Comparison of ENCODE assay signal across 17 cellular contexts in genomic region chr5:6831678-6832077, GRCh38.
DNase-seq lines count a peak whose midpoint lies in the region; ATAC-seq and TF ChIP-seq lines count a peak whose summit lies in the region.
"Had no signal": no experiment of that assay in that cellular context is flagged by ENCODE, and none has a peak within 500 bp of the region (broad histone marks: within the 10 kb centered on the region; RNA-seq: fewer than 3 reads in every experiment).

No MANE protein-coding gene starts in this region.

- H3K27me3 ChIP-seq in Loucy (ENCODE audit: insufficient read depth, low read length, poor library complexity, severe bottlenecking) (no peaks in the 10 kb centered on the region), endodermal cell (ENCODE audit: control insufficient read depth, insufficient read depth, low read length, poor library complexity, severe bottlenecking) (no peaks in the 10 kb centered on the region)
- H3K27me3 ChIP-seq: SJSA1 had no signal

- no peaks in the 10 kb centered on the region for H3K79me2 ChIP-seq in Loucy (ENCODE audit: insufficient read depth, low read length)

- POLR2A ChIA-PET in activated CD8-positive, alpha-beta T cell treated with anti-CD3 and anti-CD28 coated beads, Interleukin-2, amount 10 ng/mL, durations not matched to agents 7 days and 5 days (lab: Charles Lee) = no interaction called here
- POLR2A ChIA-PET in activated CD8-positive, alpha-beta T cell treated with anti-CD3 and anti-CD28 coated beads for 36 hours (lab: Charles Lee) = no interaction called here

- H3K4me1 Mint-ChIP-seq in activated CD8-positive, alpha-beta T cell treated with anti-CD3 and anti-CD28 coated beads, Interleukin-2, amount 10 ng/mL, durations not matched to agents 7 days and 5 days (ENCODE audit: low read depth) = peaks cover 73% of the 10 kb centered on the region
- H3K4me1 Mint-ChIP-seq in activated CD8-positive, alpha-beta T cell treated with anti-CD3 and anti-CD28 coated beads for 36 hours (ENCODE audit: low read depth) = peaks cover 40% of the 10 kb centered on the region
- H3K4me1 Mint-ChIP-seq in endodermal cell (no peaks in the 10 kb centered on the region), type B pancreatic cell (ENCODE audit: unreplicated experiment) (peaks cover 8% of the 10 kb centered on the region)

- H2AFZ ChIP-seq in Loucy (ENCODE audit: low read length) = no peak overlapping the region

- no peaks in the 10 kb centered on the region for H3K27me3 Mint-ChIP-seq in activated CD8-positive, alpha-beta T cell treated with anti-CD3 and anti-CD28 coated beads, Interleukin-2, amount 10 ng/mL, durations not matched to agents 7 days and 5 days (ENCODE audit: low read depth)
- H3K27me3 Mint-ChIP-seq in activated CD8-positive, alpha-beta T cell treated with anti-CD3 and anti-CD28 coated beads for 36 hours = peaks cover 3% of the 10 kb centered on the region
- H3K27me3 Mint-ChIP-seq in endodermal cell (ENCODE audit: insufficient read depth) (peaks cover 2% of the 10 kb centered on the region), type B pancreatic cell (peaks cover 7% of the 10 kb centered on the region)
- H3K27me3 Mint-ChIP-seq: CD4-positive, alpha-beta memory T cell had no signal

- H4K20me1 ChIP-seq in Loucy (ENCODE audit: insufficient read depth, low read length, poor library complexity, severe bottlenecking) = no peaks in the 10 kb centered on the region

- H3K9me3 ChIP-seq in Loucy (ENCODE audit: insufficient read depth, low read depth, low read length) (no peaks in the 10 kb centered on the region), endodermal cell (ENCODE audit: control insufficient read depth, low read length) (no peaks in the 10 kb centered on the region)
- H3K9me3 ChIP-seq: SJSA1 had no signal

- no peaks in the 10 kb centered on the region for H3K36me3 Mint-ChIP-seq in activated CD8-positive, alpha-beta T cell treated with anti-CD3 and anti-CD28 coated beads, Interleukin-2, amount 10 ng/mL, durations not matched to agents 7 days and 5 days (ENCODE audit: low read depth)
- H3K36me3 Mint-ChIP-seq in activated CD8-positive, alpha-beta T cell treated with anti-CD3 and anti-CD28 coated beads for 36 hours (ENCODE audit: low read depth) = no peaks in the 10 kb centered on the region
- H3K36me3 Mint-ChIP-seq in endodermal cell (ENCODE audit: low read depth) (no peaks in the 10 kb centered on the region), type B pancreatic cell (no peaks in the 10 kb centered on the region)

- no peak overlapping the region for H3K27ac Mint-ChIP-seq in activated CD8-positive, alpha-beta T cell treated with anti-CD3 and anti-CD28 coated beads, Interleukin-2, amount 10 ng/mL, durations not matched to agents 7 days and 5 days
- H3K27ac Mint-ChIP-seq in activated CD8-positive, alpha-beta T cell treated with anti-CD3 and anti-CD28 coated beads for 36 hours = no peak overlapping the region
- H3K27ac Mint-ChIP-seq in endodermal cell (no peak overlapping the region), type B pancreatic cell (no peak overlapping the region)
- H3K27ac Mint-ChIP-seq: B cell had no signal

- no peaks in the 10 kb centered on the region for H3K36me3 ChIP-seq in Loucy (ENCODE audit: insufficient read depth, low read length)
- H3K36me3 ChIP-seq in endodermal cell (ENCODE audit: control insufficient read depth, insufficient read depth, low read length) = no peaks in the 10 kb centered on the region
- H3K36me3 ChIP-seq: SJSA1 had no signal

- H3K9ac ChIP-seq in Loucy (ENCODE audit: low read depth, low read length, poor library complexity, severe bottlenecking) (no peak overlapping the region), endodermal cell (ENCODE audit: extremely low read depth, low read length, poor library complexity, severe bottlenecking) (no peak overlapping the region)

- no peak for TF ChIP-seq CTCF in activated CD8-positive, alpha-beta T cell treated with anti-CD3 and anti-CD28 coated beads for 36 hours (IDR thresholded peaks at IDR 0.05)
- TF ChIP-seq CTCF in Loucy (conservative IDR thresholded peaks at IDR 0.05; ENCODE audit: low read length) = peak; percentile 21; the same call in 1 of the 2 replicates
- peak; percentile 53 for TF ChIP-seq CTCF in endodermal cell (conservative IDR thresholded peaks at IDR 0.05)
- TF ChIP-seq CTCF in type B pancreatic cell (conservative IDR thresholded peaks at IDR 0.05) = no peak

- H3K4me3 Mint-ChIP-seq in activated CD8-positive, alpha-beta T cell treated with anti-CD3 and anti-CD28 coated beads, Interleukin-2, amount 10 ng/mL, durations not matched to agents 7 days and 5 days = peak overlapping the region; percentile 4
- no peak overlapping the region for H3K4me3 Mint-ChIP-seq in activated CD8-positive, alpha-beta T cell treated with anti-CD3 and anti-CD28 coated beads for 36 hours
- H3K4me3 Mint-ChIP-seq in endodermal cell (no peak overlapping the region), type B pancreatic cell (no peak overlapping the region)
- H3K4me3 Mint-ChIP-seq: B cell had no signal

- no peaks in the 10 kb centered on the region for H3K9me2 ChIP-seq in Loucy (replicated peaks; ENCODE audit: low read depth, low read length)

- WGBS in endodermal cell (ENCODE audit: insufficient coverage in 1 of 2, insufficient read length in 1 of 2), 2 experiments = 65 to 88% methylated on average over 2 of the region's 3 CpGs

- H3K27ac ChIP-seq in endodermal cell (ENCODE audit: low read depth, low read length) = no peak overlapping the region
- H3K27ac ChIP-seq: HL-60, RWPE1, SJSA1 had no signal

- H3K4me3 ChIP-seq in Loucy (ENCODE audit: low read length, poor library complexity, severe bottlenecking) = no peak overlapping the region
- H3K4me3 ChIP-seq in endodermal cell (ENCODE audit: low read length) = no peak overlapping the region
- H3K4me3 ChIP-seq: SJSA1 had no signal

- H3K4me2 ChIP-seq in Loucy (ENCODE audit: low read depth, low read length, poor library complexity, severe bottlenecking) = no peak overlapping the region

- CTCF ChIA-PET in activated CD8-positive, alpha-beta T cell treated with anti-CD3 and anti-CD28 coated beads, Interleukin-2, amount 10 ng/mL, durations not matched to agents 7 days and 5 days (lab: Charles Lee) = interaction anchor here (0.7 kb wide), 1 partner anchor 11 kb away, joined by 3 read pairs; no protein-coding TSS in a partner anchor
- CTCF ChIA-PET in activated CD8-positive, alpha-beta T cell treated with anti-CD3 and anti-CD28 coated beads for 36 hours (lab: Charles Lee) = interaction anchor here (1.5 kb wide), 1 partner anchor 11 kb away, joined by 6 read pairs; no protein-coding TSS in a partner anchor

- no peak for DNase-seq in activated CD8-positive, alpha-beta T cell treated with anti-CD3 and anti-CD28 coated beads, Interleukin-2, amount 10 ng/mL, durations not matched to agents 7 days and 5 days
- DNase-seq in activated CD8-positive, alpha-beta T cell treated with anti-CD3 and anti-CD28 coated beads for 36 hours = no peak
- DNase-seq in endodermal cell = no peak
- peak; percentile 15 for DNase-seq in type B pancreatic cell (ENCODE audit: extremely low spot score, unreplicated experiment)
- no peak for DNase-seq in NCI-H69 (lab: John Stamatoyannopoulos, UW)
- no peak for DNase-seq in epidermal melanocyte (ENCODE audit: insufficient read length, low spot score)
- DNase-seq: CD4-positive, alpha-beta memory T cell; GDM1; GOT3; NCI-H1417 treated with DMSO at 0.1 percent for 48 hours; NCI-H1930; NK-92 treated with Interleukin-12 subunit alpha and Interleukin-12 subunit beta, amount 100 ng/mL, for 24 hours had no signal

- no peak for ATAC-seq in activated CD8-positive, alpha-beta T cell treated with anti-CD3 and anti-CD28 coated beads, Interleukin-2, amount 10 ng/mL, durations not matched to agents 7 days and 5 days
- ATAC-seq in activated CD8-positive, alpha-beta T cell treated with anti-CD3 and anti-CD28 coated beads for 36 hours = no peak

- no peaks in the 10 kb centered on the region for H3F3A ChIP-seq in Loucy (ENCODE audit: low read depth)

- H3K4me1 ChIP-seq in Loucy (ENCODE audit: insufficient read depth, low read length, poor library complexity, severe bottlenecking) (peaks cover 21% of the 10 kb centered on the region), endodermal cell (ENCODE audit: control insufficient read depth, insufficient read depth, low read length) (no peaks in the 10 kb centered on the region)
- H3K4me1 ChIP-seq: SJSA1 had no signal

- intact Hi-C loops in activated CD8-positive, alpha-beta T cell treated with anti-CD3 and anti-CD28 coated beads for 36 hours (cut with micrococcal nuclease) = no loop called here

- peaks cover 4% of the 10 kb centered on the region for H3K9me3 Mint-ChIP-seq in activated CD8-positive, alpha-beta T cell treated with anti-CD3 and anti-CD28 coated beads, Interleukin-2, amount 10 ng/mL, durations not matched to agents 7 days and 5 days (ENCODE audit: insufficient read depth)
- peaks cover 8% of the 10 kb centered on the region for H3K9me3 Mint-ChIP-seq in activated CD8-positive, alpha-beta T cell treated with anti-CD3 and anti-CD28 coated beads for 36 hours
- H3K9me3 Mint-ChIP-seq in endodermal cell (peaks cover 10% of the 10 kb centered on the region), type B pancreatic cell (peaks cover 6% of the 10 kb centered on the region)

Comparison
In these comparisons a context has a peak if more than half of its experiments do, and no peak if none do; other contexts are left out.
1. CTCF ChIP-seq: peak in Loucy (single experiment) and endodermal cell (single experiment); none in activated CD8-positive, alpha-beta T cell treated with anti-CD3 and anti-CD28 coated beads for 36 hours (single experiment) and type B pancreatic cell (single experiment).